In the genomic region with DNA sequence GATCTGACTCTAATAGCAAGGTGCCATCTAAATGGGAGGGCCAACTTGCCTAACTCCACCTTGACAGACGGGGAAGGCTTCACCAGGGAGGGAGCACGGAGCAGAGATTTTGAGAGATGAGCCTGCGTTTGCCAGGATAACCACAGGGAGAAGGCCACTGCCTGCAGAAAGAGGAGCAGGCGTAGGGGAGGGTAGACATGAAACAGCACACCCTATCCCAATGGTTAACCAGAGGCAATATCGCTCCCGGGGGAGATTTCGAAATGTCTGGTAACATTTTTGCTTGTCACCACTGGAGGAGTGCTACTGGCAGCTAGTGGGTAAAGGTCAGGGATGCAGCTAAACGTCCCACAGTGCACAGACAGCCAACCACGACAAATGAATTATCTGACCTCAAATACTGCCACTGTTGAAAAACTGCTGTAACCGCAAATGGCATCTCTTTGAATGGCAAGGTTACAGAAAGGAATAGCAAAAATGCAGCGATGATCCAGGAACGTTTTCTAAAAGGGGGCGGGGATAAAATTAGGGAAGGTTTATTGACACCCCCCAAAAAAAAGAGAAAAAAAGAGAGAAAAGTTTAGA, we compare ENCODE assay signal across 8 cellular contexts.
DNase-seq lines count a peak whose midpoint lies in the region; ATAC-seq, FAIRE-seq and TF ChIP-seq lines count a peak whose summit lies in the region.

No MANE protein-coding gene starts in this region.

- peak; percentile 98 for FAIRE-seq in GM12891 (lab: Jason Lieb, UNC)

- DNase-seq in GM12891 (ENCODE audit: insufficient read length, low spot score) (no peak), glutamatergic neuron (peak; percentile 47), renal cortical epithelial cell (ENCODE audit: low read depth) (peak; percentile 74), NCI-H345 (lab: John Stamatoyannopoulos, UW) (no peak), DMS 273 (lab: John Stamatoyannopoulos, UW; ENCODE audit: unreplicated experiment) (no peak)
- peak; percentile 74 for DNase-seq in Jurkat, Clone E6-1 (ENCODE audit: low read depth, low spot score)
- DNase-seq in activated CD4-positive, alpha-beta T cell treated with anti-CD3 and anti-CD28 coated beads, Interleukin-2, amount 10 ng/mL, durations not matched to agents 7 days and 5 days: peak; percentile 41

- POLR2A ChIA-PET in activated CD4-positive, alpha-beta T cell treated with anti-CD3 and anti-CD28 coated beads, Interleukin-2, amount 10 ng/mL, durations not matched to agents 7 days and 5 days (lab: Charles Lee): interaction anchor here (0.7 kb wide), 1 partner anchor 44 kb away, joined by 4 read pairs; no protein-coding TSS in a partner anchor

- no peak for TF ChIP-seq POLR2A in GM12891 (IDR thresholded peaks at IDR 0.05; ENCODE audit: low read depth, low read length)

- peak overlapping the region; percentile 89 for H3K27ac Mint-ChIP-seq in activated CD4-positive, alpha-beta T cell treated with anti-CD3 and anti-CD28 coated beads, Interleukin-2, amount 10 ng/mL, durations not matched to agents 7 days and 5 days
- peak overlapping the region; percentile 50 for H3K27ac Mint-ChIP-seq in glutamatergic neuron (ENCODE audit: unreplicated experiment)

- H3K27me3 Mint-ChIP-seq in activated CD4-positive, alpha-beta T cell treated with anti-CD3 and anti-CD28 coated beads, Interleukin-2, amount 10 ng/mL, durations not matched to agents 7 days and 5 days: no peaks in the 10 kb centered on the region
- peaks cover 4% of the 10 kb centered on the region for H3K27me3 Mint-ChIP-seq in glutamatergic neuron (ENCODE audit: unreplicated experiment)

- H3K4me3 ChIP-seq in Jurkat, Clone E6-1 (ENCODE audit: low read length): peak overlapping the region; percentile 44

- TF ChIP-seq CTCF in glutamatergic neuron (IDR thresholded peaks at IDR 0.05; ENCODE audit: partially characterized antibody, unreplicated experiment): no peak

- H3K4me1 Mint-ChIP-seq in activated CD4-positive, alpha-beta T cell treated with anti-CD3 and anti-CD28 coated beads, Interleukin-2, amount 10 ng/mL, durations not matched to agents 7 days and 5 days: peaks cover 23% of the 10 kb centered on the region
- peaks cover 17% of the 10 kb centered on the region for H3K4me1 Mint-ChIP-seq in glutamatergic neuron (ENCODE audit: low read depth, unreplicated experiment)

- peak overlapping the region; percentile 64 for H3K4me3 Mint-ChIP-seq in activated CD4-positive, alpha-beta T cell treated with anti-CD3 and anti-CD28 coated beads, Interleukin-2, amount 10 ng/mL, durations not matched to agents 7 days and 5 days
- peak overlapping the region; percentile 5 for H3K4me3 Mint-ChIP-seq in glutamatergic neuron (ENCODE audit: unreplicated experiment)

- peaks cover 12% of the 10 kb centered on the region for H3K36me3 Mint-ChIP-seq in activated CD4-positive, alpha-beta T cell treated with anti-CD3 and anti-CD28 coated beads, Interleukin-2, amount 10 ng/mL, durations not matched to agents 7 days and 5 days (ENCODE audit: low read depth)
- H3K36me3 Mint-ChIP-seq in glutamatergic neuron (ENCODE audit: unreplicated experiment): peaks cover 4% of the 10 kb centered on the region

- CTCF ChIA-PET in activated CD4-positive, alpha-beta T cell treated with anti-CD3 and anti-CD28 coated beads, Interleukin-2, amount 10 ng/mL, durations not matched to agents 7 days and 5 days (lab: Charles Lee): interaction anchor here (0.6 to 3.0 kb wide), 9 partner anchors 8 to 424 kb away, joined by 3 to 31 read pairs (median 7); no protein-coding TSS in a partner anchor

- H3K9me3 Mint-ChIP-seq in activated CD4-positive, alpha-beta T cell treated with anti-CD3 and anti-CD28 coated beads, Interleukin-2, amount 10 ng/mL, durations not matched to agents 7 days and 5 days: peaks cover 10% of the 10 kb centered on the region
- H3K9me3 Mint-ChIP-seq in glutamatergic neuron (ENCODE audit: unreplicated experiment): peaks cover 3% of the 10 kb centered on the region

- peak; percentile 78 for ATAC-seq in GM21737 (IDR thresholded peaks at IDR 0.05; ENCODE audit: unreplicated experiment)

TF ChIP-seq in GM12891, 5 proteins besides CTCF, POLR2A, EP300 and RAD21:
- TF ChIP-seq PAX5 (IDR thresholded peaks at IDR 0.05; ENCODE audit: insufficient read depth, low read length, severe bottlenecking) (no peak), SPI1 (IDR thresholded peaks at IDR 0.05; ENCODE audit: low read depth, low read length) (no peak), POU2F2 (IDR thresholded peaks at IDR 0.05; ENCODE audit: low read depth, low read length) (no peak), TAF1 (IDR thresholded peaks at IDR 0.05; ENCODE audit: low read depth, low read length) (no peak), POLR2AphosphoS5 (IDR thresholded peaks at IDR 0.05; ENCODE audit: low read depth, low read length) (no peak)

Comparison
In these comparisons a context has a peak if more than half of its experiments do, and no peak if none do; other contexts are left out.
1. DNase-seq: peak in Jurkat, Clone E6-1 (single experiment), activated CD4-positive, alpha-beta T cell treated with anti-CD3 and anti-CD28 coated beads, Interleukin-2, amount 10 ng/mL, durations not matched to agents 7 days and 5 days (single experiment), glutamatergic neuron (single experiment) and renal cortical epithelial cell (single experiment); none in GM12891 (single experiment), NCI-H345 (single experiment) and DMS 273 (single experiment).